1 cellular context compared by ENCODE assay signal in genomic region chr2:42927334-42928160, GRCh38.
TF ChIP-seq lines count a peak whose summit lies in the region.

No MANE protein-coding gene starts in this region.

TF ChIP-seq in HepG2, 621 proteins besides CTCF, POLR2A, EP300 and RAD21 (continued from another document and continues in another):
- TF ChIP-seq ZNF609 (CRISPR knock-in tag; IDR thresholded peaks at IDR 0.05; ENCODE audit: borderline replicate concordance), result peak; percentile 48; the same call in 1 of the 2 replicates
- TF ChIP-seq DMAP1 (CRISPR knock-in tag; IDR thresholded peaks at IDR 0.05), result 0 out of 2 replicates have a peak, but pooled peaks have one; percentile 33
- TF ChIP-seq ZNF768 (CRISPR knock-in tag; IDR thresholded peaks at IDR 0.05), result peak; percentile 67; the same call in 1 of the 2 replicates
- TF ChIP-seq FOXP1 (IDR thresholded peaks at IDR 0.05), result no peak
- TF ChIP-seq FOXP1 (CRISPR knock-in tag; IDR thresholded peaks at IDR 0.05), result no peak
- 0 out of 2 replicates have a peak, but pooled peaks have one; percentile 17 for TF ChIP-seq NCOA1 (CRISPR knock-in tag; IDR thresholded peaks at IDR 0.05)
- TF ChIP-seq, protein P1, sequence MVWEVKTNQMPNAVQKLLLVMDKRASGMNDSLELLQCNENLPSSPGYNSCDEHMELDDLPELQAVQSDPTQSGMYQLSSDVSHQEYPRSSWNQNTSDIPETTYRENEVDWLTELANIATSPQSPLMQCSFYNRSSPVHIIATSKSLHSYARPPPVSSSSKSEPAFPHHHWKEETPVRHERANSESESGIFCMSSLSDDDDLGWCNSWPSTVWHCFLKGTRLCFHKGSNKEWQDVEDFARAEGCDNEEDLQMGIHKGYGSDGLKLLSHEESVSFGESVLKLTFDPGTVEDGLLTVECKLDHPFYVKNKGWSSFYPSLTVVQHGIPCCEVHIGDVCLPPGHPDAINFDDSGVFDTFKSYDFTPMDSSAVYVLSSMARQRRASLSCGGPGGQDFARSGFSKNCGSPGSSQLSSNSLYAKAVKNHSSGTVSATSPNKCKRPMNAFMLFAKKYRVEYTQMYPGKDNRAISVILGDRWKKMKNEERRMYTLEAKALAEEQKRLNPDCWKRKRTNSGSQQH (CRISPR knock-in tag; IDR thresholded peaks at IDR 0.05; ENCODE audit: low read depth), result 0 out of 2 replicates have a peak, but pooled peaks have one; percentile 42
- TF ChIP-seq AGO1 (IDR thresholded peaks at IDR 0.05; ENCODE audit: low read depth, low read length, poor library complexity, severe bottlenecking), result peak; percentile 8
- 0 out of 2 replicates have a peak, but pooled peaks have one; percentile 17 for TF ChIP-seq ZNF644 (CRISPR knock-in tag; IDR thresholded peaks at IDR 0.05; ENCODE audit: low read depth)
- peak; percentile 49; the same call in 1 of the 2 replicates for TF ChIP-seq BORCS8-MEF2B (CRISPR knock-in tag; IDR thresholded peaks at IDR 0.05)
- TF ChIP-seq ISL2 (CRISPR knock-in tag; IDR thresholded peaks at IDR 0.05), result peak; percentile 10; the same call in 1 of the 2 replicates
- no peak for TF ChIP-seq SMAD1 (CRISPR knock-in tag; IDR thresholded peaks at IDR 0.05; ENCODE audit: borderline replicate concordance, low read depth)
- 0 out of 2 replicates have a peak, but pooled peaks have one; percentile 6 for TF ChIP-seq SATB2 (CRISPR knock-in tag; IDR thresholded peaks at IDR 0.05)
- peak; percentile 49; the same call in 1 of the 2 replicates for TF ChIP-seq ZNF691 (CRISPR knock-in tag; IDR thresholded peaks at IDR 0.05; ENCODE audit: borderline replicate concordance, low read depth)
- no peak for TF ChIP-seq FIP1L1 (IDR thresholded peaks at IDR 0.05; ENCODE audit: borderline replicate concordance, insufficient read depth, low read depth, low read length)
- peak; percentile 61; the same call in 1 of the 2 replicates for TF ChIP-seq ZNF354B (CRISPR knock-in tag; IDR thresholded peaks at IDR 0.05)
- TF ChIP-seq ZNF619 (CRISPR knock-in tag; IDR thresholded peaks at IDR 0.05), result 0 out of 2 replicates have a peak, but pooled peaks have one; percentile 62
- peak; percentile 47 for TF ChIP-seq TGIF2 (CRISPR knock-in tag; IDR thresholded peaks at IDR 0.05)
- TF ChIP-seq SRSF4 (IDR thresholded peaks at IDR 0.05; ENCODE audit: low read depth, low read length, poor library complexity, severe bottlenecking), result no peak
- TF ChIP-seq ADNP (CRISPR knock-in tag; IDR thresholded peaks at IDR 0.05), result peak; percentile 40; the same call in 1 of the 2 replicates
- TF ChIP-seq ZBTB3 (CRISPR knock-in tag; IDR thresholded peaks at IDR 0.05; ENCODE audit: borderline replicate concordance, low read depth), result 0 out of 2 replicates have a peak, but pooled peaks have one; percentile 46
- no peak for TF ChIP-seq ZNF710 (CRISPR knock-in tag; IDR thresholded peaks at IDR 0.05; ENCODE audit: borderline replicate concordance)
- TF ChIP-seq ZNF546 (CRISPR knock-in tag; conservative IDR thresholded peaks at IDR 0.05), result 0 out of 2 replicates have a peak, but pooled peaks have one; percentile 4
- peak; percentile 98 for TF ChIP-seq ZNF770 (CRISPR knock-in tag; IDR thresholded peaks at IDR 0.05)
- 0 out of 2 replicates have a peak, but pooled peaks have one; percentile 5 for TF ChIP-seq ERF (CRISPR knock-in tag; IDR thresholded peaks at IDR 0.05)
- peak; percentile 50; the same call in 1 of the 2 replicates for TF ChIP-seq SALL1 (CRISPR knock-in tag; IDR thresholded peaks at IDR 0.05)
- TF ChIP-seq NR1H2 (CRISPR knock-in tag; IDR thresholded peaks at IDR 0.05; ENCODE audit: borderline replicate concordance, low read depth), result 0 out of 2 replicates have a peak, but pooled peaks have one; percentile 15
- TF ChIP-seq, protein P2, sequence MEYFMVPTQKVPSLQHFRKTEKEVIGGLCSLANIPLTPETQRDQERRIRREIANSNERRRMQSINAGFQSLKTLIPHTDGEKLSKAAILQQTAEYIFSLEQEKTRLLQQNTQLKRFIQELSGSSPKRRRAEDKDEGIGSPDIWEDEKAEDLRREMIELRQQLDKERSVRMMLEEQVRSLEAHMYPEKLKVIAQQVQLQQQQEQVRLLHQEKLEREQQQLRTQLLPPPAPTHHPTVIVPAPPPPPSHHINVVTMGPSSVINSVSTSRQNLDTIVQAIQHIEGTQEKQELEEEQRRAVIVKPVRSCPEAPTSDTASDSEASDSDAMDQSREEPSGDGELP (IDR thresholded peaks at IDR 0.05; ENCODE audit: borderline replicate concordance, low read depth), result 0 out of 2 replicates have a peak, but pooled peaks have one; percentile 16
- 0 out of 4 replicates have a peak, but pooled peaks of 1 of the 2 experiments have one; percentile 18 for TF ChIP-seq KLF16 (CRISPR knock-in tag; IDR thresholded peaks at IDR 0.05)
- 0 out of 2 replicates have a peak, but pooled peaks have one; percentile 39 for TF ChIP-seq ZNF678 (CRISPR knock-in tag; IDR thresholded peaks at IDR 0.05)
- peak; percentile 57 for TF ChIP-seq FOXO1 (CRISPR knock-in tag; IDR thresholded peaks at IDR 0.05)
- TF ChIP-seq, protein P3, sequence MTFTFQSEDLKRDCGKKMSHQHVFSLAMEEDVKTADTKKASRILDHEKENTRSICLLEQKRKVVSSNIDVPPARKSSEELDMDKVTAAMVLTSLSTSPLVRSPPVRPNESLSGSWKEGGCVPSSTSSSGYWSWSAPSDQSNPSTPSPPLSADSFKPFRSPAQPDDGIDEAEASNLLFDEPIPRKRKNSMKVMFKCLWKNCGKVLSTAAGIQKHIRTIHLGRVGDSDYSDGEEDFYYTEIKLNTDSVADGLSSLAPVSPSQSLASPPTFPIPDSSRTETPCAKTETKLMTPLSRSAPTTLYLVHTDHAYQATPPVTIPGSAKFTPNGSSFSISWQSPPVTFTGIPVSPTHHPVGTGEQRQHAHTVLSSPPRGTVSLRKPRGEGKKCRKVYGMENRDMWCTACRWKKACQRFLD (CRISPR knock-in tag; IDR thresholded peaks at IDR 0.05; ENCODE audit: borderline replicate concordance), result peak; percentile 69; the same call in 1 of the 2 replicates
- TF ChIP-seq, protein P4, sequence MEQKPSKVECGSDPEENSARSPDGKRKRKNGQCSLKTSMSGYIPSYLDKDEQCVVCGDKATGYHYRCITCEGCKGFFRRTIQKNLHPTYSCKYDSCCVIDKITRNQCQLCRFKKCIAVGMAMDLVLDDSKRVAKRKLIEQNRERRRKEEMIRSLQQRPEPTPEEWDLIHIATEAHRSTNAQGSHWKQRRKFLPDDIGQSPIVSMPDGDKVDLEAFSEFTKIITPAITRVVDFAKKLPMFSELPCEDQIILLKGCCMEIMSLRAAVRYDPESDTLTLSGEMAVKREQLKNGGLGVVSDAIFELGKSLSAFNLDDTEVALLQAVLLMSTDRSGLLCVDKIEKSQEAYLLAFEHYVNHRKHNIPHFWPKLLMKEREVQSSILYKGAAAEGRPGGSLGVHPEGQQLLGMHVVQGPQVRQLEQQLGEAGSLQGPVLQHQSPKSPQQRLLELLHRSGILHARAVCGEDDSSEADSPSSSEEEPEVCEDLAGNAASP (CRISPR knock-in tag; IDR thresholded peaks at IDR 0.05; ENCODE audit: borderline replicate concordance), result peak; percentile 71; the same call in 1 of the 2 replicates
- 0 out of 2 replicates have a peak, but pooled peaks have one; percentile 10 for TF ChIP-seq SMYD3 (CRISPR knock-in tag; IDR thresholded peaks at IDR 0.05)
- TF ChIP-seq, protein P5, sequence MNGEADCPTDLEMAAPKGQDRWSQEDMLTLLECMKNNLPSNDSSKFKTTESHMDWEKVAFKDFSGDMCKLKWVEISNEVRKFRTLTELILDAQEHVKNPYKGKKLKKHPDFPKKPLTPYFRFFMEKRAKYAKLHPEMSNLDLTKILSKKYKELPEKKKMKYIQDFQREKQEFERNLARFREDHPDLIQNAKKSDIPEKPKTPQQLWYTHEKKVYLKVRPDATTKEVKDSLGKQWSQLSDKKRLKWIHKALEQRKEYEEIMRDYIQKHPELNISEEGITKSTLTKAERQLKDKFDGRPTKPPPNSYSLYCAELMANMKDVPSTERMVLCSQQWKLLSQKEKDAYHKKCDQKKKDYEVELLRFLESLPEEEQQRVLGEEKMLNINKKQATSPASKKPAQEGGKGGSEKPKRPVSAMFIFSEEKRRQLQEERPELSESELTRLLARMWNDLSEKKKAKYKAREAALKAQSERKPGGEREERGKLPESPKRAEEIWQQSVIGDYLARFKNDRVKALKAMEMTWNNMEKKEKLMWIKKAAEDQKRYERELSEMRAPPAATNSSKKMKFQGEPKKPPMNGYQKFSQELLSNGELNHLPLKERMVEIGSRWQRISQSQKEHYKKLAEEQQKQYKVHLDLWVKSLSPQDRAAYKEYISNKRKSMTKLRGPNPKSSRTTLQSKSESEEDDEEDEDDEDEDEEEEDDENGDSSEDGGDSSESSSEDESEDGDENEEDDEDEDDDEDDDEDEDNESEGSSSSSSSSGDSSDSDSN (CRISPR knock-in tag; IDR thresholded peaks at IDR 0.05), result peak; percentile 6; the same call in 1 of the 2 replicates
- 0 out of 2 replicates have a peak, but pooled peaks have one; percentile 13 for TF ChIP-seq SNAI1 (CRISPR knock-in tag; IDR thresholded peaks at IDR 0.05; ENCODE audit: borderline replicate concordance)
- peak; percentile 96 for TF ChIP-seq HNRNPL (IDR thresholded peaks at IDR 0.05; ENCODE audit: low read depth, low read length)
- TF ChIP-seq, protein P6, sequence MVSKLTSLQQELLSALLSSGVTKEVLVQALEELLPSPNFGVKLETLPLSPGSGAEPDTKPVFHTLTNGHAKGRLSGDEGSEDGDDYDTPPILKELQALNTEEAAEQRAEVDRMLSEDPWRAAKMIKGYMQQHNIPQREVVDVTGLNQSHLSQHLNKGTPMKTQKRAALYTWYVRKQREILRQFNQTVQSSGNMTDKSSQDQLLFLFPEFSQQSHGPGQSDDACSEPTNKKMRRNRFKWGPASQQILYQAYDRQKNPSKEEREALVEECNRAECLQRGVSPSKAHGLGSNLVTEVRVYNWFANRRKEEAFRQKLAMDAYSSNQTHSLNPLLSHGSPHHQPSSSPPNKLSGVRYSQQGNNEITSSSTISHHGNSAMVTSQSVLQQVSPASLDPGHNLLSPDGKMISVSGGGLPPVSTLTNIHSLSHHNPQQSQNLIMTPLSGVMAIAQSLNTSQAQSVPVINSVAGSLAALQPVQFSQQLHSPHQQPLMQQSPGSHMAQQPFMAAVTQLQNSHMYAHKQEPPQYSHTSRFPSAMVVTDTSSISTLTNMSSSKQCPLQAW (CRISPR knock-in tag; IDR thresholded peaks at IDR 0.05), result 0 out of 2 replicates have a peak, but pooled peaks have one; percentile 10
- TF ChIP-seq ZBTB1 (CRISPR knock-in tag; IDR thresholded peaks at IDR 0.05; ENCODE audit: borderline replicate concordance), result 0 out of 2 replicates have a peak, but pooled peaks have one; percentile 51
- TF ChIP-seq SSRP1 (CRISPR knock-in tag; IDR thresholded peaks at IDR 0.05), result peak; percentile 56; the same call in 1 of the 2 replicates
